ENCODE assay signal across 8 cellular contexts in the genomic region with DNA sequence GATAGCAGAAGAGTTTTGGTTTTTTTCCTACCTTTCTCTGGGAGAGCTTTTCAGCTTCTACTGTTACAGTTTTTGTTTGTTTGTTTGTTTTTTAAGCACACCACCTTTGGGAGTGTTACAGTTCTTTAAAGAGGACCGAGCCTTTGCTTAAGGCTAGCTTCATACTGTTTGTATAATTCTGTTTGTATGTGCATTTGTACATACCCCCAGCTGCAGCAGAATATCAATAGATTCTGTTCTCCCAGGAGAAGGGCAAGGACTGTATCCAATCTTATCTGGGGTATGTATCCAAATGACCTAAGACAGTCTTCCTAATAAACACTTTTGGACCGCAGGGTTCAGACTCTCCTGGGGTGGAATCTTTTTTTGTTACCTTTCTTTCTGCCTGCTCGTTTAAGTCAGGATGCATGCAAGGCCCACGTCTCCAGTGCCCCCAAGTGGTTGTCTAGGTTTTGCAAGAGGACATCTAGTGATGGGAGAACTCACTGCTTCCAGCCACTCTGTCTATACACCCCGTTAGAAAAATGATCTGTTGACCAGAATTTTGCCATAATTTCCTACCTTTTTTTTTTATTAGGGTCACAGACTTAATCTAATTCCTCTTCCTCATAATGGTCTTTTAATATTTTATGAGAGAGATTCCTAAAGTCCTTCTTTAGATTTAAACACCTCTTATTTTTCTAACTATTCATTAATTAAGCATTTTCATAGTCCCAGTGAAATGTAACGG.
DNase-seq lines count a peak whose midpoint lies in the region; ATAC-seq and TF ChIP-seq lines count a peak whose summit lies in the region.

No MANE protein-coding gene starts in this region.

- H3K9me3 Mint-ChIP-seq in memory B cell = no peaks in the 10 kb centered on the region

- H3K4me3 ChIP-seq in AG04449 (ENCODE audit: low read depth, low read length) = no peak overlapping the region

- H3K4me1 Mint-ChIP-seq in memory B cell = peaks cover 12% of the 10 kb centered on the region

- H3K36me3 Mint-ChIP-seq in memory B cell = peaks cover 3% of the 10 kb centered on the region

- peak; percentile 87 for ATAC-seq in GM18517 (IDR thresholded peaks at IDR 0.05; ENCODE audit: unreplicated experiment)
- peak; percentile 69 for ATAC-seq in HG03378 (IDR thresholded peaks at IDR 0.05; ENCODE audit: unreplicated experiment)
- peak; percentile 99 for ATAC-seq in memory B cell (ENCODE audit: low read depth)

- peak; percentile 88 for TF ChIP-seq CTCF in AG04449 (IDR thresholded peaks at IDR 0.05; ENCODE audit: insufficient read depth, low read length, missing control alignments)

- no peak overlapping the region for H3K4me3 Mint-ChIP-seq in memory B cell

- H3K27ac Mint-ChIP-seq in memory B cell = peak overlapping the region; percentile 54

- CTCF ChIA-PET in AG04449 (lab: Yijun Ruan, JAX) = interaction anchor here (0.7 to 6.7 kb wide), 15 partner anchors 6 to 417 kb away, joined by 3 to 85 read pairs (median 3); partner anchors contain the start of gene NRF1

- POLR2A ChIA-PET in AG04449 (lab: Yijun Ruan, JAX) = no interaction called here

- no peaks in the 10 kb centered on the region for H3K27me3 Mint-ChIP-seq in memory B cell

- DNase-seq in AG04449 (ENCODE audit: low read depth, low spot score) = no peak
- peak; percentile 34 for DNase-seq in NCI-H774 (lab: John Stamatoyannopoulos, UW)
- DNase-seq in activated CD4-positive, alpha-beta T cell treated with anti-CD3 and anti-CD28 coated beads, Interleukin-2, amount 50 U/mL, for 48 hours = peak; percentile 64 to 75
- DNase-seq in ecto neural progenitor cell (ENCODE audit: low spot score) = peak; percentile 63
- DNase-seq in memory B cell (ENCODE audit: low spot score in 2 of 2) = peak; percentile 52 to 66
- DNase-seq in stimulated activated CD8-positive, alpha-beta memory T cell treated with anti-CD3 and anti-CD28 coated beads, Interleukin-7, amount 100 ng/mL, for 4 hours (ENCODE audit: low read depth in 2 of 2) = peak; percentile 37 to 56
